ENCODE assay signal across 14 cellular contexts in the genomic region with DNA sequence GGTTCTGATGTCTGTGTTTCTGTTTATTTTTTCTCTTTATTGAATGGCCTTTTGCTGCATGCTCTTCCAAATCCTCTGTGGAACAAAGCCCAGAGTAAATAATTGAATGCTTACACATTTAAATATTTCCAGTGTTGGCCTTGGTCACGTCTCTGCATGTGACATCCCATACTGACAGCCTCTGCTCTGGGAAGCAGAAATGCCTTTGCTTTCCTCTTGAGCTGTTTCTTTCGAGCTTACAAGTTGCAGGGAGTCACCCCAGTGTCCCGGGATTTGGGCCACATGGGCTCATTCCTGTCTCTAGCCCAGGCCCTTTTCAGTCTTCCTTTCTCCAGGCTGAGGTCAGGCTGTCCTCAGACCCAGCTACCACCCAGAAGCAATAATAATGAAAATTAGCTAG.
A peak's percentile ranks its signal among the peaks of the same experiment; 100 is the strongest.
DNase-seq lines count a peak whose midpoint lies in the region; ATAC-seq and TF ChIP-seq lines count a peak whose summit lies in the region.
"Had no signal": no experiment of that assay in that cellular context is flagged by ENCODE, and none has a peak within 500 bp of the region (broad histone marks: within the 10 kb centered on the region; RNA-seq: fewer than 3 reads in every experiment).

No MANE protein-coding gene starts in this region.

- no peak overlapping the region for H3K4me3 ChIP-seq in MG63
- H3K4me3 ChIP-seq: BLaER1 treated with 17β-estradiol and CSF1 and Interleukin-3, amounts not matched to agents 10 nM and 100 nM; esophagus squamous epithelium had no signal

- H3K27ac Mint-ChIP-seq in nephron progenitor cell, result no peak overlapping the region
- H3K27ac Mint-ChIP-seq: activated CD4-positive, alpha-beta memory T cell treated with anti-CD3 and anti-CD28 coated beads for 36 hours; activated naive CD8-positive, alpha-beta T cell treated with anti-CD3 and anti-CD28 coated beads, Interleukin-2, amount 10 ng/mL, durations not matched to agents 7 days and 5 days; naive B cell had no signal

- ATAC-seq in sciatic nerve (no peak), HG03135 (IDR thresholded peaks at IDR 0.05; ENCODE audit: unreplicated experiment) (no peak)

- peak; percentile 28 for DNase-seq in EH (ENCODE audit: low read depth)
- peak; percentile 59 for DNase-seq in MG63
- peak; percentile 80 for DNase-seq in dedifferentiated amniotic fluid mesenchymal stem cell (ENCODE audit: extremely low spot score)
- DNase-seq in sciatic nerve (ENCODE audit: low spot score), result peak; percentile 2
- DNase-seq in SKM-1 treated with dmso at 0.1 percent for 144 hours (lab: John Stamatoyannopoulos, UW; ENCODE audit: unreplicated experiment), result no peak
- DNase-seq in nephron progenitor cell, result no peak
- DNase-seq: activated CD4-positive, alpha-beta memory T cell treated with anti-CD3 and anti-CD28 coated beads for 36 hours; activated naive CD8-positive, alpha-beta T cell treated with anti-CD3 and anti-CD28 coated beads, Interleukin-2, amount 10 ng/mL, durations not matched to agents 7 days and 5 days; activated T-cell treated with anti-CD3 and anti-CD28 coated beads, Interleukin-2, amount 50 U/mL, for 48 hours; esophagus squamous epithelium; naive B cell; stimulated activated CD4-positive, alpha-beta T cell treated with anti-CD3 and anti-CD28 coated beads, Interleukin-4, amount 100 ng/mL, for 1 hour had no signal

- H3K27me3 ChIP-seq in MG63, result no peaks in the 10 kb centered on the region
- H3K27me3 ChIP-seq: BLaER1 treated with 17β-estradiol and CSF1 and Interleukin-3, amounts not matched to agents 10 nM and 100 nM had no signal

- H3K4me1 Mint-ChIP-seq in nephron progenitor cell, result peaks cover 44% of the 10 kb centered on the region
- H3K4me1 Mint-ChIP-seq: activated naive CD8-positive, alpha-beta T cell treated with anti-CD3 and anti-CD28 coated beads, Interleukin-2, amount 10 ng/mL, durations not matched to agents 7 days and 5 days; naive B cell had no signal

- no peaks in the 10 kb centered on the region for H3K9me3 ChIP-seq in MG63
- H3K9me3 ChIP-seq: BLaER1 treated with 17β-estradiol and CSF1 and Interleukin-3, amounts not matched to agents 10 nM and 100 nM; esophagus squamous epithelium had no signal

- no peaks in the 10 kb centered on the region for H3K36me3 Mint-ChIP-seq in nephron progenitor cell (ENCODE audit: low read depth)
- H3K36me3 Mint-ChIP-seq: activated CD4-positive, alpha-beta memory T cell treated with anti-CD3 and anti-CD28 coated beads for 36 hours; activated naive CD8-positive, alpha-beta T cell treated with anti-CD3 and anti-CD28 coated beads, Interleukin-2, amount 10 ng/mL, durations not matched to agents 7 days and 5 days; naive B cell had no signal

- intact Hi-C loops in sciatic nerve (cut with DNase I), result no loop called here

- no peak for TF ChIP-seq CTCF in nephron progenitor cell (IDR thresholded peaks at IDR 0.05)

- no peak overlapping the region for H3K4me3 Mint-ChIP-seq in nephron progenitor cell
- H3K4me3 Mint-ChIP-seq: activated CD4-positive, alpha-beta memory T cell treated with anti-CD3 and anti-CD28 coated beads for 36 hours; activated naive CD8-positive, alpha-beta T cell treated with anti-CD3 and anti-CD28 coated beads, Interleukin-2, amount 10 ng/mL, durations not matched to agents 7 days and 5 days; naive B cell had no signal

- no peaks in the 10 kb centered on the region for H3K36me3 ChIP-seq in MG63
- H3K36me3 ChIP-seq: BLaER1 treated with 17β-estradiol and CSF1 and Interleukin-3, amounts not matched to agents 10 nM and 100 nM; esophagus squamous epithelium had no signal

- no peaks in the 10 kb centered on the region for H3K9me3 Mint-ChIP-seq in nephron progenitor cell
- H3K9me3 Mint-ChIP-seq: activated CD4-positive, alpha-beta memory T cell treated with anti-CD3 and anti-CD28 coated beads for 36 hours; activated naive CD8-positive, alpha-beta T cell treated with anti-CD3 and anti-CD28 coated beads, Interleukin-2, amount 10 ng/mL, durations not matched to agents 7 days and 5 days; naive B cell had no signal

- H3K27me3 Mint-ChIP-seq in nephron progenitor cell (ENCODE audit: low read depth, poor library complexity), result peaks cover 21% of the 10 kb centered on the region

Comparison
In these comparisons a context has a peak if more than half of its experiments do, and no peak if none do; other contexts are left out.
1. DNase-seq: peak in EH (single experiment), MG63 (single experiment), dedifferentiated amniotic fluid mesenchymal stem cell (single experiment) and sciatic nerve (single experiment); none in SKM-1 treated with dmso at 0.1 percent for 144 hours (single experiment) and nephron progenitor cell (single experiment).